1 cellular context compared by ENCODE assay signal in genomic region chr3:97810779-97811390, GRCh38.
A peak's percentile ranks its signal among the peaks of the same experiment; 100 is the strongest.
TF ChIP-seq lines count a peak whose summit lies in the region.

No MANE protein-coding gene starts in this region.

TF ChIP-seq in SK-N-SH treated with all-trans-retinoic acid at 6 μM for 48 hours, 23 proteins besides CTCF, POLR2A, EP300 and RAD21 (continued from another document):
- peak; percentile 50; the same call in 1 of the 2 replicates for TF ChIP-seq ZC3H10 (CRISPR knock-in tag; IDR thresholded peaks at IDR 0.05)
